Comparison of ENCODE assay signal across 28 cellular contexts in the genomic region with DNA sequence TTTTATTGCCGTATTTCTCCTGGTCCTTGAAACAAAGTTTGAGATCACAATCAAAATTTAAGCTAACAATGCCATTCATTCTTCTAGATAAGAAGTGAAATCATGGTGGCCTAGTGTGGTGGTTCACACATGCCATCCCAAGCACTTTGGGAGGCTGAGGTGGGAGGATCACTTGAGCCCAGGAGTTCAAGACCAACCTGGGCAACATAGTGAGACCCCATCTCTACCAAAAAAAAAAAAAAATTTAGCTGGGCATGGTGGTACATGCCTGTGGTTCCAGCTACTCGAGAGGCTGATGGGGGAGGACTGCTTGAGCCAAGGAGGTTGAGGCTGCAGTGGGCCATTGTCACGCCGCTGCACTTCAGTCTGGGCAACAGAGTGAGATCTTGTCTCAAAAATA.
"Had no signal": no experiment of that assay in that cellular context is flagged by ENCODE, and none has a peak within 500 bp of the region (broad histone marks: within the 10 kb centered on the region; RNA-seq: fewer than 3 reads in every experiment).

No MANE protein-coding gene starts in this region.

- H3K27ac Mint-ChIP-seq: activated CD8-positive, alpha-beta T cell treated with anti-CD3 and anti-CD28 coated beads for 36 hours; activated naive CD4-positive, alpha-beta T cell treated with anti-CD3 and anti-CD28 coated beads, Interleukin-2, amount 50 U/mL, for 24 hours; activated naive CD8-positive, alpha-beta T cell treated with anti-CD3 and anti-CD28 coated beads for 36 hours; activated naive CD8-positive, alpha-beta T cell treated with anti-CD3 and anti-CD28 coated beads, Interleukin-2, amount 50 U/mL, for 24 hours; activated T-cell treated with anti-CD3 and anti-CD28 coated beads, Interleukin-2, amount 50 U/mL, for 72 hours; endodermal cell had no signal

- H3K27ac ChIP-seq: adrenal gland, body of pancreas, colonic mucosa, foreskin keratinocyte, gastrocnemius medialis had no signal

- H3K4me3 ChIP-seq: adrenal gland, body of pancreas, colonic mucosa, gastrocnemius medialis had no signal

- H3K4me1 Mint-ChIP-seq: activated naive CD8-positive, alpha-beta T cell treated with anti-CD3 and anti-CD28 coated beads, Interleukin-2, amount 50 U/mL, for 24 hours had no signal

- H3K27me3 Mint-ChIP-seq: activated CD8-positive, alpha-beta T cell treated with anti-CD3 and anti-CD28 coated beads for 36 hours; activated naive CD4-positive, alpha-beta T cell treated with anti-CD3 and anti-CD28 coated beads, Interleukin-2, amount 50 U/mL, for 24 hours; activated naive CD8-positive, alpha-beta T cell treated with anti-CD3 and anti-CD28 coated beads for 36 hours; activated naive CD8-positive, alpha-beta T cell treated with anti-CD3 and anti-CD28 coated beads, Interleukin-2, amount 50 U/mL, for 24 hours had no signal

- DNase-seq: activated CD4-positive, alpha-beta T cell treated with anti-CD3 and anti-CD28 coated beads for 48 hours; activated CD4-positive, alpha-beta T cell treated with anti-CD3 and anti-CD28 coated beads, Interleukin-2, amount 50 U/mL, for 1 hour; activated CD4-positive, alpha-beta T cell treated with anti-CD3 and anti-CD28 coated beads, Interleukin-2, amount 50 U/mL, for 48 hours; activated CD4-positive, CD25-positive, alpha-beta regulatory T cell; activated CD4-positive, CD25-positive, alpha-beta regulatory T cell treated with anti-CD3 and anti-CD28 coated beads, Interleukin-2, amount 50 U/mL, for 72 hours; activated CD8-positive, alpha-beta memory T cell treated with anti-CD3 and anti-CD28 coated beads for 24 hours; activated CD8-positive, alpha-beta T cell treated with anti-CD3 and anti-CD28 coated beads for 36 hours; activated gamma-delta T cell; activated naive CD4-positive, alpha-beta T cell; activated naive CD8-positive, alpha-beta T cell treated with anti-CD3 and anti-CD28 coated beads for 36 hours; activated naive CD8-positive, alpha-beta T cell treated with anti-CD3 and anti-CD28 coated beads, Interleukin-2, amount 50 U/mL, for 24 hours; activated T-cell treated with anti-CD3 and anti-CD28 coated beads, Interleukin-2, amount 50 U/mL, for 72 hours; adrenal gland; amygdala; aorta; body of pancreas; caudate nucleus; colonic mucosa; effector CD8-positive, alpha-beta T cell; endodermal cell; foreskin keratinocyte; gastrocnemius medialis; head of caudate nucleus; hippocampal formation; T-helper 1 cell; T-helper 2 cell had no signal

- H3K27me3 ChIP-seq: adrenal gland, body of pancreas, colonic mucosa, foreskin keratinocyte, gastrocnemius medialis had no signal

- H3K4me1 ChIP-seq: adrenal gland, body of pancreas, colonic mucosa, foreskin keratinocyte had no signal

- ATAC-seq: activated CD8-positive, alpha-beta T cell treated with anti-CD3 and anti-CD28 coated beads for 36 hours; activated naive CD8-positive, alpha-beta T cell treated with anti-CD3 and anti-CD28 coated beads, Interleukin-2, amount 50 U/mL, for 24 hours; activated T-cell treated with anti-CD3 and anti-CD28 coated beads, Interleukin-2, amount 50 U/mL, for 72 hours; body of pancreas; esophagus mucosa; foreskin keratinocyte; gastrocnemius medialis had no signal

- H3K4me3 Mint-ChIP-seq: activated CD8-positive, alpha-beta T cell treated with anti-CD3 and anti-CD28 coated beads for 36 hours; activated naive CD4-positive, alpha-beta T cell treated with anti-CD3 and anti-CD28 coated beads, Interleukin-2, amount 50 U/mL, for 24 hours; activated naive CD8-positive, alpha-beta T cell treated with anti-CD3 and anti-CD28 coated beads for 36 hours; activated naive CD8-positive, alpha-beta T cell treated with anti-CD3 and anti-CD28 coated beads, Interleukin-2, amount 50 U/mL, for 24 hours; activated T-cell treated with anti-CD3 and anti-CD28 coated beads, Interleukin-2, amount 50 U/mL, for 72 hours; endodermal cell had no signal

- H3K9me3 ChIP-seq: adrenal gland, body of pancreas, colonic mucosa, gastrocnemius medialis had no signal

- H3K9me3 Mint-ChIP-seq: activated CD8-positive, alpha-beta T cell treated with anti-CD3 and anti-CD28 coated beads for 36 hours; activated naive CD4-positive, alpha-beta T cell treated with anti-CD3 and anti-CD28 coated beads, Interleukin-2, amount 50 U/mL, for 24 hours; activated naive CD8-positive, alpha-beta T cell treated with anti-CD3 and anti-CD28 coated beads for 36 hours; activated naive CD8-positive, alpha-beta T cell treated with anti-CD3 and anti-CD28 coated beads, Interleukin-2, amount 50 U/mL, for 24 hours; activated T-cell treated with anti-CD3 and anti-CD28 coated beads, Interleukin-2, amount 50 U/mL, for 72 hours; endodermal cell had no signal

- H3K36me3 ChIP-seq: colonic mucosa had no signal
